In genomic region chr10:121935702-121936101, GRCh38 we compare ENCODE assay signal across 20 cellular contexts. TPM values are rescaled to one million over a fixed set of nuclear protein-coding genes. Genes with fewer than 3 reads are reported as not detected.
DNase-seq lines count a peak whose midpoint lies in the region; FAIRE-seq and TF ChIP-seq lines count a peak whose summit lies in the region.
"Had no signal": no experiment of that assay in that cellular context is flagged by ENCODE, and none has a peak within 500 bp of the region (broad histone marks: within the 10 kb centered on the region; RNA-seq: fewer than 3 reads in every experiment).

No MANE protein-coding gene starts in this region.

- no peak for TF ChIP-seq CTCF in fibroblast of villous mesenchyme (IDR thresholded peaks at IDR 0.05; ENCODE audit: insufficient read depth, low read depth, low read length)

- peaks cover 1% of the 10 kb centered on the region for H3K4me1 Mint-ChIP-seq in activated naive CD8-positive, alpha-beta T cell treated with anti-CD3 and anti-CD28 coated beads for 36 hours

- peaks cover 5% of the 10 kb centered on the region for H3K27me3 Mint-ChIP-seq in activated naive CD8-positive, alpha-beta T cell treated with anti-CD3 and anti-CD28 coated beads for 36 hours

- H3K4me3 ChIP-seq in fibroblast of villous mesenchyme (ENCODE audit: low read depth, low read length) (no peak overlapping the region), small intestine (ENCODE audit: low read depth in 1 of 2, low read length in 2 of 2) (no peak overlapping the region)
- H3K4me3 ChIP-seq: adrenal gland, suprapubic skin had no signal

- WGBS in small intestine, 3 donors: 18 to 42% (median 27%) methylated on average over 7 of the region's 7 CpGs

- DNase-seq in NCI-H748 (lab: John Stamatoyannopoulos, UW; ENCODE audit: unreplicated experiment) (peak; percentile 17), NCI-H748 treated with DMSO at 0.1 percent for 48 hours (lab: John Stamatoyannopoulos, UW) (no peak), SKM-1 (lab: John Stamatoyannopoulos, UW; ENCODE audit: unreplicated experiment) (peak; percentile 66), fibroblast of villous mesenchyme (ENCODE audit: low read depth) (peak; percentile 87), small intestine (peak; percentile 98), NCI-H1436 (lab: John Stamatoyannopoulos, UW) (no peak)
- no peak for DNase-seq in activated CD4-positive, alpha-beta T cell treated with anti-CD3 and anti-CD28 coated beads, Interleukin-2, amount 50 U/mL, for 1 hour
- DNase-seq in activated naive CD8-positive, alpha-beta T cell treated with anti-CD3 and anti-CD28 coated beads for 36 hours: no peak
- DNase-seq: activated CD4-positive, alpha-beta T cell treated with anti-CD3 and anti-CD28 coated beads, Interleukin-2, amount 50 U/mL, for 4 hours; adrenal gland; CD4-positive, alpha-beta T cell; cerebellar nuclear complex; naive B cell; NCI-H1694 treated with DMSO at 0.1 percent for 48 hours; NCI-H524 treated with DMSO at 0.1 percent for 48 hours; retina; T1000 had no signal

- no peaks in the 10 kb centered on the region for H3K9me3 Mint-ChIP-seq in activated naive CD8-positive, alpha-beta T cell treated with anti-CD3 and anti-CD28 coated beads for 36 hours
- H3K9me3 Mint-ChIP-seq: activated T-helper 1 cell treated with anti-CD3 and anti-CD28 coated beads, Interleukin-12 subunit alpha, Interleukin-12 subunit beta, Interleukin-2, Interleukin-4 antibody, amounts not matched to agents 30 ng/mL and 10 ng/mL and 1 ng/mL, durations not matched to agents 14 hours and 24 hours and 36 hours; CD4-positive, alpha-beta T cell; naive B cell had no signal

- H3K36me3 ChIP-seq in small intestine (ENCODE audit: control insufficient read depth in 2 of 2, insufficient read depth in 2 of 2, low read length in 2 of 2): no peaks in the 10 kb centered on the region
- H3K36me3 ChIP-seq: adrenal gland, suprapubic skin had no signal

- H3K27ac Mint-ChIP-seq in activated naive CD8-positive, alpha-beta T cell treated with anti-CD3 and anti-CD28 coated beads for 36 hours: no peak overlapping the region
- H3K27ac Mint-ChIP-seq: activated T-helper 1 cell treated with anti-CD3 and anti-CD28 coated beads, Interleukin-12 subunit alpha, Interleukin-12 subunit beta, Interleukin-2, Interleukin-4 antibody, amounts not matched to agents 30 ng/mL and 10 ng/mL and 1 ng/mL, durations not matched to agents 14 hours and 24 hours and 36 hours; CD4-positive, alpha-beta T cell had no signal

- H3K9me3 ChIP-seq in small intestine (ENCODE audit: control insufficient read depth, low read depth): no peaks in the 10 kb centered on the region
- H3K9me3 ChIP-seq: adrenal gland, suprapubic skin had no signal

- H3K4me3 Mint-ChIP-seq in activated naive CD8-positive, alpha-beta T cell treated with anti-CD3 and anti-CD28 coated beads for 36 hours: no peak overlapping the region
- H3K4me3 Mint-ChIP-seq: activated T-helper 1 cell treated with anti-CD3 and anti-CD28 coated beads, Interleukin-12 subunit alpha, Interleukin-12 subunit beta, Interleukin-2, Interleukin-4 antibody, amounts not matched to agents 30 ng/mL and 10 ng/mL and 1 ng/mL, durations not matched to agents 14 hours and 24 hours and 36 hours; CD4-positive, alpha-beta T cell; naive B cell had no signal

- H3K27ac ChIP-seq in small intestine (ENCODE audit: low read depth in 1 of 2, low read length in 1 of 2): peak overlapping the region; percentile 26 to 64
- H3K27ac ChIP-seq: adrenal gland, suprapubic skin had no signal

- no peaks in the 10 kb centered on the region for H3K36me3 Mint-ChIP-seq in activated naive CD8-positive, alpha-beta T cell treated with anti-CD3 and anti-CD28 coated beads for 36 hours
- H3K36me3 Mint-ChIP-seq: naive B cell had no signal

- H3K4me1 ChIP-seq in small intestine (ENCODE audit: control insufficient read depth in 2 of 2, insufficient read depth in 1 of 2, low read depth in 1 of 2, low read length in 1 of 2): peaks cover 0 to 6% of the 10 kb centered on the region in 2 donors
- H3K4me1 ChIP-seq: adrenal gland, suprapubic skin had no signal

- no peak for FAIRE-seq in small intestine (lab: Jason Lieb, UNC)
- FAIRE-seq: A204.1 had no signal

- no peaks in the 10 kb centered on the region for H3K27me3 ChIP-seq in small intestine (ENCODE audit: control insufficient read depth in 2 of 2, insufficient read depth in 2 of 2, low read length in 2 of 2)
- H3K27me3 ChIP-seq: adrenal gland, suprapubic skin had no signal

RNA-seq across cellular contexts. Expression of gene ATE1, which starts 7.9 kb away (rescaled TPM):
- 18.4 and 33.2 TPM in 2 replicates for total RNA-seq in fibroblast of villous mesenchyme
- 10 to 100 TPM; 11.6 to 12.0 (median 11.9) TPM for polyA plus RNA-seq in small intestine
- total RNA-seq in activated naive CD8-positive, alpha-beta T cell treated with anti-CD3 and anti-CD28 coated beads for 36 hours: 10 to 100 TPM; 22.5 to 24.6 TPM

RNA-seq across cellular contexts. Expression of gene NSMCE4A, which starts 39.3 kb away (rescaled TPM):
- total RNA-seq in fibroblast of villous mesenchyme: 30.2 and 34.8 TPM in 2 replicates
- polyA plus RNA-seq in small intestine: 10 to 100 TPM; 55.8 to 79.2 (median 56.2) TPM
- 10 to 100 TPM; 70.2 to 70.9 TPM for total RNA-seq in activated naive CD8-positive, alpha-beta T cell treated with anti-CD3 and anti-CD28 coated beads for 36 hours

RNA-seq across cellular contexts. Expression of gene TACC2, which starts 53.3 kb away (rescaled TPM):
- 5.6 and 9.3 TPM in 2 replicates for total RNA-seq in fibroblast of villous mesenchyme
- polyA plus RNA-seq in small intestine: 10 to 100 TPM; 28.6 to 99.5 (median 55.4) TPM
- total RNA-seq in activated naive CD8-positive, alpha-beta T cell treated with anti-CD3 and anti-CD28 coated beads for 36 hours: not detected
- total RNA-seq: activated T-helper 1 cell treated with anti-CD3 and anti-CD28 coated beads, Interleukin-12 subunit alpha, Interleukin-12 subunit beta, Interleukin-2, Interleukin-4 antibody, amounts not matched to agents 30 ng/mL and 10 ng/mL and 1 ng/mL, durations not matched to agents 14 hours and 24 hours and 36 hours; CD4-positive, alpha-beta T cell had no signal

Comparison
In these comparisons a context has a peak if more than half of its experiments do, and no peak if none do; other contexts are left out.
1. DNase-seq: peak in NCI-H748 (single experiment), SKM-1 (single experiment), fibroblast of villous mesenchyme (single experiment) and small intestine (single experiment); none in NCI-H748 treated with DMSO at 0.1 percent for 48 hours (single experiment), NCI-H1436 (single experiment), activated CD4-positive, alpha-beta T cell treated with anti-CD3 and anti-CD28 coated beads, Interleukin-2, amount 50 U/mL, for 1 hour (single experiment) and activated naive CD8-positive, alpha-beta T cell treated with anti-CD3 and anti-CD28 coated beads for 36 hours (single experiment).